19 cellular contexts compared by ENCODE assay signal in genomic region chr11:1653541-1654387, GRCh38. TPM values are rescaled to one million over a fixed set of nuclear protein-coding genes. Genes with fewer than 3 reads are reported as not detected.
DNase-seq lines count a peak whose midpoint lies in the region; ATAC-seq and TF ChIP-seq lines count a peak whose summit lies in the region.
"Had no signal": no experiment of that assay in that cellular context is flagged by ENCODE, and none has a peak within 500 bp of the region (broad histone marks: within the 10 kb centered on the region; RNA-seq: fewer than 3 reads in every experiment).

No MANE protein-coding gene starts in this region.

- in situ Hi-C loops in Panc1 (cut with HindIII; ENCODE audit: low pct_unique_long_range_greater_than_20kb, low sequenced_read_pairs), result no loop called here

- no peak for TF ChIP-seq CTCF in Panc1 (IDR thresholded peaks at IDR 0.05)
- no peak for TF ChIP-seq CTCF in OCI-LY7 (conservative IDR thresholded peaks at IDR 0.05; ENCODE audit: low read length)
- no peak for TF ChIP-seq CTCF in lower lobe of right lung (IDR thresholded peaks at IDR 0.05)

- DNase-seq in AG20443 (ENCODE audit: low spot score) (peak; percentile 8), Panc1 (ENCODE audit: low read depth, low spot score) (no peak), mesenteric fat pad (ENCODE audit: low spot score) (peak; percentile 51), OCI-LY7 (ENCODE audit: low spot score) (no peak), lower lobe of right lung (no peak)
- no peak for DNase-seq in activated CD4-positive, alpha-beta T cell treated with anti-CD3 and anti-CD28 coated beads for 48 hours
- DNase-seq: activated CD8-positive, alpha-beta memory T cell treated with anti-CD3 and anti-CD28 coated beads for 24 hours; activated naive CD8-positive, alpha-beta T cell treated with anti-CD3 and anti-CD28 coated beads, Interleukin-2, amount 50 U/mL, for 24 hours; brain microvascular endothelial cell; hippocampal formation; midbrain; NCI-H526 treated with DMSO at 0.1 percent for 48 hours; right cardiac atrium; T-helper 9 cell; thyroid gland had no signal

- CTCF ChIA-PET in Panc1 (lab: Charles Lee), result interaction anchor here (0.6 to 2.5 kb wide), 16 partner anchors 13 to 503 kb away, joined by 3 to 79 read pairs (median 8); partner anchors contain the start of gene SYT8
- CTCF ChIA-PET in OCI-LY7 (lab: Charles Lee; ENCODE audit: unreplicated experiment), result no interaction called here

- H3K36me3 ChIP-seq in Panc1 (ENCODE audit: control insufficient read depth, insufficient read depth, low read length) (no peaks in the 10 kb centered on the region), OCI-LY7 (ENCODE audit: insufficient read depth, low read length) (no peaks in the 10 kb centered on the region), lower lobe of right lung (no peaks in the 10 kb centered on the region)
- H3K36me3 ChIP-seq: brain microvascular endothelial cell, thyroid gland had no signal

- POLR2A ChIA-PET in Panc1 (lab: Charles Lee) (no interaction called here), OCI-LY7 (lab: Charles Lee) (no interaction called here)

- H3K79me2 ChIP-seq in OCI-LY7 (ENCODE audit: insufficient read depth, low read depth, low read length), result no peaks in the 10 kb centered on the region

- H3K9me3 ChIP-seq in Panc1 (ENCODE audit: control insufficient read depth, insufficient read depth, low read depth, low read length), result no peaks in the 10 kb centered on the region
- no peaks in the 10 kb centered on the region for H3K9me3 ChIP-seq in OCI-LY7 (ENCODE audit: low read length)
- H3K9me3 ChIP-seq in lower lobe of right lung, result no peaks in the 10 kb centered on the region
- H3K9me3 ChIP-seq: thyroid gland had no signal

- H3K4me3 ChIP-seq in Panc1 (ENCODE audit: low read depth in 2 of 2, low read length in 2 of 2) (no peak overlapping the region), OCI-LY7 (ENCODE audit: low read depth, low read length, poor library complexity, severe bottlenecking) (no peak overlapping the region), lower lobe of right lung (no peak overlapping the region)
- H3K4me3 ChIP-seq: coronary artery, thyroid gland had no signal

- intact Hi-C loops in Panc1 (cut with micrococcal nuclease; ENCODE audit: unreplicated experiment), result loop anchor here (5.0 kb wide), 3 partner anchors 39 to 499 kb away; no protein-coding TSS in a partner anchor
- intact Hi-C loops in OCI-LY7 (cut with micrococcal nuclease; ENCODE audit: unreplicated experiment), result loop anchor here (5.0 to 10.0 kb wide), 2 partner anchors 39 to 501 kb away; no protein-coding TSS in a partner anchor
- intact Hi-C loops in lower lobe of right lung (cut with DNase I), result no loop called here

- H3K27ac ChIP-seq in Panc1 (ENCODE audit: low read length) (no peak overlapping the region), OCI-LY7 (ENCODE audit: low read depth, low read length, poor library complexity, severe bottlenecking) (no peak overlapping the region), lower lobe of right lung (no peak overlapping the region)
- H3K27ac ChIP-seq: brain microvascular endothelial cell, coronary artery, thyroid gland had no signal

- H2AFZ ChIP-seq in OCI-LY7 (ENCODE audit: low read length), result no peak overlapping the region

- H3K27me3 ChIP-seq in Panc1 (ENCODE audit: control insufficient read depth, insufficient read depth, low read length) (no peaks in the 10 kb centered on the region), lower lobe of right lung (ENCODE audit: low read depth) (peaks cover 25% of the 10 kb centered on the region)
- H3K27me3 ChIP-seq: thyroid gland had no signal

- peak; percentile 36 for ATAC-seq in Panc1
- no peak for ATAC-seq in lower lobe of right lung

- BruUV-seq in Panc1 (replicated peaks; lab: Mats Ljungman, UMichigan) (no TSS peak), OCI-LY7 (replicated peaks; lab: Mats Ljungman, UMichigan) (no TSS peak)

- no peaks in the 10 kb centered on the region for H4K20me1 ChIP-seq in OCI-LY7 (ENCODE audit: insufficient read depth, low read length)

- no peaks in the 10 kb centered on the region for H3K9me2 ChIP-seq in OCI-LY7 (ENCODE audit: insufficient read depth, low read length)

- H3K4me1 ChIP-seq in Panc1 (ENCODE audit: control insufficient read depth, insufficient read depth, low read length) (0 out of 2 replicates have a peak, but pooled peaks cover 2% of the 10 kb centered on the region), OCI-LY7 (ENCODE audit: insufficient read depth, low read length, poor library complexity, severe bottlenecking) (no peaks in the 10 kb centered on the region), lower lobe of right lung (peaks cover 7% of the 10 kb centered on the region)
- H3K4me1 ChIP-seq: thyroid gland had no signal

- H3K4me2 ChIP-seq in OCI-LY7 (ENCODE audit: low read length), result no peak overlapping the region

RNA-seq across cellular contexts. Expression of gene KRTAP5-5, which starts 24.2 kb away (rescaled TPM):
- total RNA-seq in Panc1 (2021; ENCODE audit: unreplicated experiment) (not detected), mesenteric fat pad (not detected), OCI-LY7 (2022) (not detected in 2 replicates), lower lobe of right lung (not detected)
- not detected for polyA plus RNA-seq in Panc1 (2012; ENCODE audit: insufficient read length)
- not detected in 2 replicates for total RNA-seq in OCI-LY7 (2014; rRNA removed; shearing (Covaris generic))
- total RNA-seq: right cardiac atrium, SK-MEL-5, thyroid gland had no signal
- polyA plus RNA-seq: CD14-positive monocyte, keratinocyte, right cardiac atrium had no signal

RNA-seq across cellular contexts. Expression of gene KRTAP5-4, which starts 31.8 kb away (rescaled TPM):
- total RNA-seq in Panc1 (2021; ENCODE audit: unreplicated experiment), result not detected
- not detected for polyA plus RNA-seq in Panc1 (2012; ENCODE audit: insufficient read length)
- not detected for total RNA-seq in mesenteric fat pad
- not detected in 2 replicates for total RNA-seq in OCI-LY7 (2014; rRNA removed; shearing (Covaris generic))
- total RNA-seq in OCI-LY7 (2022), result not detected in 2 replicates
- total RNA-seq in lower lobe of right lung, result not detected
- total RNA-seq: right cardiac atrium, SK-MEL-5, thyroid gland had no signal
- polyA plus RNA-seq: CD14-positive monocyte, keratinocyte, right cardiac atrium had no signal

RNA-seq across cellular contexts. Expression of gene KRTAP5-6, which starts 43.2 kb away (rescaled TPM):
- not detected for total RNA-seq in Panc1 (2021; ENCODE audit: unreplicated experiment)
- not detected for polyA plus RNA-seq in Panc1 (2012; ENCODE audit: insufficient read length)
- not detected for total RNA-seq in mesenteric fat pad
- not detected in 2 replicates for total RNA-seq in OCI-LY7 (2014; rRNA removed; shearing (Covaris generic))
- not detected in 2 replicates for total RNA-seq in OCI-LY7 (2022)
- total RNA-seq in lower lobe of right lung, result not detected
- total RNA-seq: right cardiac atrium, SK-MEL-5, thyroid gland had no signal
- polyA plus RNA-seq: CD14-positive monocyte, keratinocyte, right cardiac atrium had no signal

RNA-seq across cellular contexts. Expression of gene KRTAP5-3, which starts 45.5 kb away (rescaled TPM):
- total RNA-seq in Panc1 (2021; ENCODE audit: unreplicated experiment) (not detected), mesenteric fat pad (not detected), OCI-LY7 (2022) (not detected in 2 replicates), lower lobe of right lung (not detected)
- polyA plus RNA-seq in Panc1 (2012; ENCODE audit: insufficient read length), result not detected
- not detected in 2 replicates for total RNA-seq in OCI-LY7 (2014; rRNA removed; shearing (Covaris generic))
- total RNA-seq: right cardiac atrium, SK-MEL-5, thyroid gland had no signal
- polyA plus RNA-seq: CD14-positive monocyte, keratinocyte, right cardiac atrium had no signal

RNA-seq across cellular contexts. Expression of gene KRTAP5-2, which starts 55.7 kb away (rescaled TPM):
- total RNA-seq in Panc1 (2021; ENCODE audit: unreplicated experiment) (not detected), mesenteric fat pad (not detected), OCI-LY7 (2022) (not detected in 2 replicates), lower lobe of right lung (not detected)
- not detected for polyA plus RNA-seq in Panc1 (2012; ENCODE audit: insufficient read length)
- total RNA-seq in OCI-LY7 (2014; rRNA removed; shearing (Covaris generic)), result not detected in 2 replicates
- total RNA-seq: right cardiac atrium, thyroid gland had no signal
- polyA plus RNA-seq: CD14-positive monocyte, keratinocyte, right cardiac atrium had no signal

Comparison
In these comparisons a context has a peak if more than half of its experiments do, and no peak if none do; other contexts are left out.
1. DNase-seq: peak in AG20443 (single experiment) and mesenteric fat pad (single experiment); none in Panc1 (single experiment), OCI-LY7 (single experiment), lower lobe of right lung (single experiment) and activated CD4-positive, alpha-beta T cell treated with anti-CD3 and anti-CD28 coated beads for 48 hours (single experiment).